ENCODE assay signal across 1 cellular context in genomic region chr12:109393437-109394345, GRCh38.
TF ChIP-seq lines count a peak whose summit lies in the region.

No MANE protein-coding gene starts in this region.

TF ChIP-seq in GM23338, 12 proteins besides CTCF, POLR2A, EP300 and RAD21 (continued from another document):
- TF ChIP-seq REST (IDR thresholded peaks at IDR 0.05; ENCODE audit: unreplicated experiment) (no peak), EZH2phosphoT487 (IDR thresholded peaks at IDR 0.05; ENCODE audit: unreplicated experiment) (no peak), CREB1 (CRISPR knock-in tag; IDR thresholded peaks at IDR 0.05; ENCODE audit: low read depth) (no peak), EZH2 (IDR thresholded peaks at IDR 0.05; ENCODE audit: low read depth, unreplicated experiment) (no peak)
